9 cellular contexts compared by ENCODE assay signal in the genomic region with DNA sequence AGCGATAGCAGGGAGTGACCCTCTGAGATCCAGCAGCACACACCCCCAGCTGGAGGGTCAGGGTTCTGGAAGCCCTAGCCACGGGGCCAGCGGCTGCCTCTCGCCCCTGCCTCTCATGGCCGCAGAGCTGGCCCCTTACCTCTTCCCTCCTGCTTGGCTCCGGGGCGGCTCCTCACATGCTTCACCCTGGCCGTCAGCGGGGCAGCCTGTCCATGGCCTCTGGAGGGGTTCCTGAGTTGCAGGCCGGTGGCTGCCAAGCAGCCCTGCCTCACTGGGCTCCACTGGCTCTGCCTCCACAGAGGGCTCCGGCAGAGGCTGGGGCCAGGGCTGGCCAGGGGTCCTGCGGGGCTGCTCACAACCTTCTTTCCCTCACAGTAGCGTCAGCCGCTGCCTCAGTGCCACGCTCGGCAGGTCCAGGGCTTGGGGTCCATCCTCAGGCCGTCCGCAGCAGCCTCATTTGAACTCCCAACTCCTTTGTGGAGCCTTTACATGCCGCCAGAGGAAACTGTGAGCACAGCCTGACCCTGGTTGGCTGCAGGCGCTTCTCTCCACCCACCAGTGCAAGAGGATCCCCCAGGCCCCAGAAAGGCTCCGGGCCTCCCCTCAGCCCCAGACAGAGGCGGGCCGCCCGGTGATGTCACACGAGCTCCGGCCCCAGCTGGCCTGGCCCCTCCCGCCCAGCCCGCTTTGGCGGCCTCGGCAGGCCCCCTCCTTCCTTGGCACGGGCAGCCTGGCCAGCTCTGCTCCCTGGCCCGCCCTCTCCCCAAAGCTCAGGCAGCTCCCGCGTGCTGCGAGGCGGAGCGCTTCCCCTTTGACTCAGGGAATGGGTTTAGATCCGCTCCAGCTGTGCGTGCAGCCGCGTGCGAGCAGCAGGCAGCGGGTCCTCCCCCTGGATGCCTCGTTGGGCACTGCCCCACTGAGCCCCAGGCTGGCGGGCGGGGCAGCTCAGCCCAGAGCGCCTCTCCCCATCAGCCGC. TPM values are rescaled to one million over a fixed set of nuclear protein-coding genes. Genes with fewer than 3 reads are reported as not detected.
DNase-seq lines count a peak whose midpoint lies in the region; ATAC-seq and TF ChIP-seq lines count a peak whose summit lies in the region.
"Had no signal": no experiment of that assay in that cellular context is flagged by ENCODE, and none has a peak within 500 bp of the region (broad histone marks: within the 10 kb centered on the region; RNA-seq: fewer than 3 reads in every experiment).

A gene with protein sequence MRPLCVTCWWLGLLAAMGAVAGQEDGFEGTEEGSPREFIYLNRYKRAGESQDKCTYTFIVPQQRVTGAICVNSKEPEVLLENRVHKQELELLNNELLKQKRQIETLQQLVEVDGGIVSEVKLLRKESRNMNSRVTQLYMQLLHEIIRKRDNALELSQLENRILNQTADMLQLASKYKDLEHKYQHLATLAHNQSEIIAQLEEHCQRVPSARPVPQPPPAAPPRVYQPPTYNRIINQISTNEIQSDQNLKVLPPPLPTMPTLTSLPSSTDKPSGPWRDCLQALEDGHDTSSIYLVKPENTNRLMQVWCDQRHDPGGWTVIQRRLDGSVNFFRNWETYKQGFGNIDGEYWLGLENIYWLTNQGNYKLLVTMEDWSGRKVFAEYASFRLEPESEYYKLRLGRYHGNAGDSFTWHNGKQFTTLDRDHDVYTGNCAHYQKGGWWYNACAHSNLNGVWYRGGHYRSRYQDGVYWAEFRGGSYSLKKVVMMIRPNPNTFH (minus strand): TSS at position 460 of the 976 bp plus-strand sequence. CDS start 13,904 bp downstream, outside the sequence.

- no peaks in the 10 kb centered on the region for H3K36me3 Mint-ChIP-seq in activated naive CD8-positive, alpha-beta T cell treated with anti-CD3 and anti-CD28 coated beads for 36 hours
- H3K36me3 Mint-ChIP-seq in natural killer cell treated with Interleukin-12 subunit alpha and Interleukin-12 subunit beta and Interleukin-15 and Interleukin-18, amount 100 ng/mL, for 72 hours: no peaks in the 10 kb centered on the region

- peaks cover 69% of the 10 kb centered on the region for H3K4me1 ChIP-seq in vagina

- H3K4me1 Mint-ChIP-seq in activated naive CD8-positive, alpha-beta T cell treated with anti-CD3 and anti-CD28 coated beads for 36 hours: no peaks in the 10 kb centered on the region
- H3K4me1 Mint-ChIP-seq in natural killer cell treated with Interleukin-12 subunit alpha and Interleukin-12 subunit beta and Interleukin-15 and Interleukin-18, amount 100 ng/mL, for 72 hours (ENCODE audit: low read depth in 2 of 2): peaks cover 0 to 12% of the 10 kb centered on the region in 2 donors

- intact Hi-C loops in vagina (cut with DNase I): loop anchor here (2.0 to 10.0 kb wide), 2 partner anchors 64 to 88 kb away; no protein-coding TSS in a partner anchor

- no peaks in the 10 kb centered on the region for H3K9me3 ChIP-seq in vagina

- H3K4me3 Mint-ChIP-seq in activated naive CD8-positive, alpha-beta T cell treated with anti-CD3 and anti-CD28 coated beads for 36 hours: no peak within 1 kb of the TSS
- peak within 1 kb of the TSS; percentile 15 for H3K4me3 Mint-ChIP-seq in natural killer cell treated with Interleukin-12 subunit alpha and Interleukin-12 subunit beta and Interleukin-15 and Interleukin-18, amount 100 ng/mL, for 72 hours

- no peaks in the 10 kb centered on the region for H3K27me3 ChIP-seq in vagina

- ATAC-seq in natural killer cell treated with Interleukin-12 subunit alpha and Interleukin-12 subunit beta and Interleukin-15 and Interleukin-18, amount 100 ng/mL, for 72 hours: peak; percentile 45 to 64
- ATAC-seq in HG03442 (IDR thresholded peaks at IDR 0.05; ENCODE audit: unreplicated experiment): no peak

- H3K9me3 Mint-ChIP-seq in activated naive CD8-positive, alpha-beta T cell treated with anti-CD3 and anti-CD28 coated beads for 36 hours: no peaks in the 10 kb centered on the region
- H3K9me3 Mint-ChIP-seq in natural killer cell treated with Interleukin-12 subunit alpha and Interleukin-12 subunit beta and Interleukin-15 and Interleukin-18, amount 100 ng/mL, for 72 hours: no peaks in the 10 kb centered on the region
- H3K9me3 Mint-ChIP-seq: CD8-positive, alpha-beta memory T cell had no signal

- peak in 1 of 2 donors; percentile 88 for TF ChIP-seq POLR2A in vagina (IDR thresholded peaks at IDR 0.05)

- no peaks in the 10 kb centered on the region for H3K36me3 ChIP-seq in vagina

- H3K4me3 ChIP-seq in vagina: peak within 1 kb of the TSS; percentile 52 to 72

- TF ChIP-seq CTCF in vagina (IDR thresholded peaks at IDR 0.05): no peak

- peaks cover 42% of the 10 kb centered on the region for H3K27me3 Mint-ChIP-seq in activated naive CD8-positive, alpha-beta T cell treated with anti-CD3 and anti-CD28 coated beads for 36 hours
- peaks cover 0 to 43% of the 10 kb centered on the region in 2 donors for H3K27me3 Mint-ChIP-seq in natural killer cell treated with Interleukin-12 subunit alpha and Interleukin-12 subunit beta and Interleukin-15 and Interleukin-18, amount 100 ng/mL, for 72 hours

- DNase-seq in NCI-H748 (lab: John Stamatoyannopoulos, UW; ENCODE audit: unreplicated experiment) (peak; percentile 69), NCI-H748 treated with DMSO at 0.1 percent for 48 hours (lab: John Stamatoyannopoulos, UW) (no peak), MV-4-11 (lab: John Stamatoyannopoulos, UW) (peak; percentile 68), glomerular visceral epithelial cell (ENCODE audit: extremely low spot score) (peak; percentile 95), vagina (ENCODE audit: extremely low spot score in 2 of 2) (peak in 1 of 2 donors; percentile 98)
- DNase-seq in activated naive CD8-positive, alpha-beta T cell treated with anti-CD3 and anti-CD28 coated beads for 36 hours: peak; percentile 22
- no peak for DNase-seq in natural killer cell treated with Interleukin-12 subunit alpha and Interleukin-12 subunit beta and Interleukin-15 and Interleukin-18, amount 100 ng/mL, for 72 hours (ENCODE audit: low spot score)

- H3K27ac ChIP-seq in vagina: peak within 1 kb of the TSS; percentile 90

- no peak within 1 kb of the TSS for H3K27ac Mint-ChIP-seq in activated naive CD8-positive, alpha-beta T cell treated with anti-CD3 and anti-CD28 coated beads for 36 hours
- no peak within 1 kb of the TSS for H3K27ac Mint-ChIP-seq in natural killer cell treated with Interleukin-12 subunit alpha and Interleukin-12 subunit beta and Interleukin-15 and Interleukin-18, amount 100 ng/mL, for 72 hours
- H3K27ac Mint-ChIP-seq: CD8-positive, alpha-beta memory T cell had no signal

RNA-seq across cellular contexts. Expression of the gene that starts here (rescaled TPM):
- total RNA-seq in activated naive CD8-positive, alpha-beta T cell treated with anti-CD3 and anti-CD28 coated beads for 36 hours: not detected
- total RNA-seq in natural killer cell treated with Interleukin-12 subunit alpha and Interleukin-12 subunit beta and Interleukin-15 and Interleukin-18, amount 100 ng/mL, for 72 hours: not detected
- 65.8 TPM for total RNA-seq in vagina
- total RNA-seq: CD8-positive, alpha-beta memory T cell had no signal

Comparison
In these comparisons a context has a peak if more than half of its experiments do, and no peak if none do; other contexts are left out.
1. RNA of the gene that starts here (total RNA-seq): 65.8 TPM in vagina (single experiment); not detected in activated naive CD8-positive, alpha-beta T cell treated with anti-CD3 and anti-CD28 coated beads for 36 hours and not detected in natural killer cell treated with Interleukin-12 subunit alpha and Interleukin-12 subunit beta and Interleukin-15 and Interleukin-18, amount 100 ng/mL, for 72 hours; every median in the first group is over 10 times any median in the second.
2. DNase-seq: peak in NCI-H748 (single experiment), MV-4-11 (single experiment) and glomerular visceral epithelial cell (single experiment); none in NCI-H748 treated with DMSO at 0.1 percent for 48 hours (single experiment) and natural killer cell treated with Interleukin-12 subunit alpha and Interleukin-12 subunit beta and Interleukin-15 and Interleukin-18, amount 100 ng/mL, for 72 hours (single experiment).
3. Peak in DNase-seq in activated naive CD8-positive, alpha-beta T cell treated with anti-CD3 and anti-CD28 coated beads for 36 hours; RNA of the gene not detected or under 1 TPM.
4. Peak in ATAC-seq in natural killer cell treated with Interleukin-12 subunit alpha and Interleukin-12 subunit beta and Interleukin-15 and Interleukin-18, amount 100 ng/mL, for 72 hours; RNA of the gene not detected or under 1 TPM.